In genomic region chr2:237256845-237257244, GRCh38 we compare ENCODE assay signal across 13 cellular contexts.
DNase-seq lines count a peak whose midpoint lies in the region; ATAC-seq and TF ChIP-seq lines count a peak whose summit lies in the region.
"Had no signal": no experiment of that assay in that cellular context is flagged by ENCODE, and none has a peak within 500 bp of the region (broad histone marks: within the 10 kb centered on the region; RNA-seq: fewer than 3 reads in every experiment).

No MANE protein-coding gene starts in this region.

- H3K4me1 ChIP-seq in heart right ventricle (peaks cover 0 to 49% (median 16%) of the 10 kb centered on the region in 9 donors), gastrocnemius medialis (no peaks in the 10 kb centered on the region)

- H3K4me3 Mint-ChIP-seq in activated CD4-positive, alpha-beta T cell treated with anti-CD3 and anti-CD28 coated beads, Interleukin-2, amount 10 ng/mL, durations not matched to agents 7 days and 5 days = no peak overlapping the region
- H3K4me3 Mint-ChIP-seq in glutamatergic neuron (ENCODE audit: unreplicated experiment) = no peak overlapping the region
- H3K4me3 Mint-ChIP-seq: effector memory CD8-positive, alpha-beta T cell had no signal

- peak overlapping the region; percentile 44 to 84 (median 72) for H3K27ac ChIP-seq in heart right ventricle
- peak overlapping the region; percentile 59 to 73 (median 65) for H3K27ac ChIP-seq in gastrocnemius medialis
- H3K27ac ChIP-seq: BLaER1 had no signal

- no peaks in the 10 kb centered on the region for H3K36me3 Mint-ChIP-seq in activated CD4-positive, alpha-beta T cell treated with anti-CD3 and anti-CD28 coated beads, Interleukin-2, amount 10 ng/mL, durations not matched to agents 7 days and 5 days (ENCODE audit: low read depth)
- no peaks in the 10 kb centered on the region for H3K36me3 Mint-ChIP-seq in glutamatergic neuron (ENCODE audit: unreplicated experiment)

- H3K27me3 Mint-ChIP-seq in activated CD4-positive, alpha-beta T cell treated with anti-CD3 and anti-CD28 coated beads, Interleukin-2, amount 10 ng/mL, durations not matched to agents 7 days and 5 days = peaks cover 17% of the 10 kb centered on the region
- peaks cover 3% of the 10 kb centered on the region for H3K27me3 Mint-ChIP-seq in glutamatergic neuron (ENCODE audit: unreplicated experiment)

- H3K4me1 Mint-ChIP-seq in activated CD4-positive, alpha-beta T cell treated with anti-CD3 and anti-CD28 coated beads, Interleukin-2, amount 10 ng/mL, durations not matched to agents 7 days and 5 days = peaks cover 3% of the 10 kb centered on the region
- H3K4me1 Mint-ChIP-seq in glutamatergic neuron (ENCODE audit: low read depth, unreplicated experiment) = no peaks in the 10 kb centered on the region

- peak in 1 of 2 donors; percentile 30 for TF ChIP-seq POLR2A in gastrocnemius medialis (IDR thresholded peaks at IDR 0.05)

- WGBS in heart right ventricle, 2 donors = 64 to 69% methylated on average over 3 of the region's 3 CpGs

- TF ChIP-seq CTCF in BJ (IDR thresholded peaks at IDR 0.05; ENCODE audit: insufficient read depth, low read depth, low read length) = no peak
- no peak for TF ChIP-seq CTCF in heart right ventricle (IDR thresholded peaks at IDR 0.05)
- TF ChIP-seq CTCF in gastrocnemius medialis (IDR thresholded peaks at IDR 0.05 in 4 of 5, conservative IDR thresholded peaks at IDR 0.05 in 1 of 5) = no peak
- no peak for TF ChIP-seq CTCF in glutamatergic neuron (IDR thresholded peaks at IDR 0.05; ENCODE audit: partially characterized antibody, unreplicated experiment)

- H3K27ac Mint-ChIP-seq in activated CD4-positive, alpha-beta T cell treated with anti-CD3 and anti-CD28 coated beads, Interleukin-2, amount 10 ng/mL, durations not matched to agents 7 days and 5 days = no peak overlapping the region
- no peak overlapping the region for H3K27ac Mint-ChIP-seq in glutamatergic neuron (ENCODE audit: unreplicated experiment)
- H3K27ac Mint-ChIP-seq: effector memory CD8-positive, alpha-beta T cell; progenitor cell of endocrine pancreas had no signal

- no peaks in the 10 kb centered on the region for H3K36me3 ChIP-seq in BJ (ENCODE audit: control insufficient read depth, insufficient read depth, low read length)
- H3K36me3 ChIP-seq in heart right ventricle = no peaks in the 10 kb centered on the region
- no peaks in the 10 kb centered on the region for H3K36me3 ChIP-seq in gastrocnemius medialis

- CTCF ChIA-PET in BJ (lab: Yijun Ruan, JAX) = interaction anchor here (0.6 to 3.2 kb wide), 11 partner anchors 21 to 501 kb away, joined by 3 to 11 read pairs (median 3); no protein-coding TSS in a partner anchor
- CTCF ChIA-PET in activated CD4-positive, alpha-beta T cell treated with anti-CD3 and anti-CD28 coated beads, Interleukin-2, amount 10 ng/mL, durations not matched to agents 7 days and 5 days (lab: Charles Lee) = interaction anchor here (1.5 kb wide), 1 partner anchor 154 kb away, joined by 3 read pairs; no protein-coding TSS in a partner anchor

- intact Hi-C loops in heart right ventricle (cut with DNase I) (no loop called here), gastrocnemius medialis (cut with DNase I; ENCODE audit: low total_unique reads) (loop anchor here (5.0 kb wide), 2 partner anchors 65 to 80 kb away; no protein-coding TSS in a partner anchor)

- H3K9me3 ChIP-seq in heart right ventricle (no peaks in the 10 kb centered on the region), gastrocnemius medialis (no peaks in the 10 kb centered on the region)

- no peaks in the 10 kb centered on the region for H3K27me3 ChIP-seq in BJ (ENCODE audit: control insufficient read depth, insufficient read depth, low read length)
- peaks cover 0 to 5% (median 0%) of the 10 kb centered on the region in 7 donors for H3K27me3 ChIP-seq in heart right ventricle
- no peaks in the 10 kb centered on the region for H3K27me3 ChIP-seq in gastrocnemius medialis
- H3K27me3 ChIP-seq: BLaER1 had no signal

- peak; percentile 72 to 87 (median 77) for ATAC-seq in heart right ventricle
- ATAC-seq in gastrocnemius medialis = peak; percentile 65 to 66
- ATAC-seq in GM18868 (IDR thresholded peaks at IDR 0.05; ENCODE audit: unreplicated experiment) = no peak
- ATAC-seq: effector memory CD8-positive, alpha-beta T cell had no signal

- DNase-seq in BJ (ENCODE audit: low read depth) = peak; percentile 65
- DNase-seq in amniotic stem cell (lab: John Stamatoyannopoulos, UW) = peak; percentile 48
- DNase-seq in heart right ventricle = peak in 1 of 2 donors; percentile 35
- peak; percentile 50 to 59 for DNase-seq in gastrocnemius medialis
- no peak for DNase-seq in activated CD4-positive, alpha-beta T cell treated with anti-CD3 and anti-CD28 coated beads, Interleukin-2, amount 10 ng/mL, durations not matched to agents 7 days and 5 days
- DNase-seq in glutamatergic neuron = no peak
- no peak for DNase-seq in activated gamma-delta T cell (lab: John Stamatoyannopoulos, UW)
- DNase-seq: activated CD4-positive, CD25-positive, alpha-beta regulatory T cell; effector memory CD8-positive, alpha-beta T cell; NCI-H2029 treated with DMSO at 0.1 percent for 48 hours had no signal

- no peaks in the 10 kb centered on the region for H3K9me3 Mint-ChIP-seq in activated CD4-positive, alpha-beta T cell treated with anti-CD3 and anti-CD28 coated beads, Interleukin-2, amount 10 ng/mL, durations not matched to agents 7 days and 5 days
- H3K9me3 Mint-ChIP-seq in glutamatergic neuron (ENCODE audit: unreplicated experiment) = no peaks in the 10 kb centered on the region
- H3K9me3 Mint-ChIP-seq: effector memory CD8-positive, alpha-beta T cell had no signal

- H3K4me3 ChIP-seq in BJ (ENCODE audit: low read depth, low read length) = no peak overlapping the region
- no peak overlapping the region for H3K4me3 ChIP-seq in heart right ventricle
- no peak overlapping the region for H3K4me3 ChIP-seq in gastrocnemius medialis
- H3K4me3 ChIP-seq: BLaER1 had no signal

- in situ Hi-C loops in gastrocnemius medialis (cut with MboI; ENCODE audit: low sequenced_read_pairs in 4 of 4) = no loop called here

- POLR2A ChIA-PET in BJ (lab: Charles Lee) = interaction anchor here (0.6 to 2.1 kb wide), 6 partner anchors 23 to 157 kb away, joined by 3 to 11 read pairs (median 4); partner anchors contain the start of gene COL6A3
- POLR2A ChIA-PET in activated CD4-positive, alpha-beta T cell treated with anti-CD3 and anti-CD28 coated beads, Interleukin-2, amount 10 ng/mL, durations not matched to agents 7 days and 5 days (lab: Charles Lee) = no interaction called here

Comparison
In these comparisons a context has a peak if more than half of its experiments do, and no peak if none do; other contexts are left out.
1. DNase-seq: peak in BJ (single experiment), amniotic stem cell (single experiment) and gastrocnemius medialis (2 of 2); none in activated CD4-positive, alpha-beta T cell treated with anti-CD3 and anti-CD28 coated beads, Interleukin-2, amount 10 ng/mL, durations not matched to agents 7 days and 5 days (single experiment), glutamatergic neuron (single experiment) and activated gamma-delta T cell (single experiment).